Comparison of ENCODE assay signal across 16 cellular contexts in the genomic region with DNA sequence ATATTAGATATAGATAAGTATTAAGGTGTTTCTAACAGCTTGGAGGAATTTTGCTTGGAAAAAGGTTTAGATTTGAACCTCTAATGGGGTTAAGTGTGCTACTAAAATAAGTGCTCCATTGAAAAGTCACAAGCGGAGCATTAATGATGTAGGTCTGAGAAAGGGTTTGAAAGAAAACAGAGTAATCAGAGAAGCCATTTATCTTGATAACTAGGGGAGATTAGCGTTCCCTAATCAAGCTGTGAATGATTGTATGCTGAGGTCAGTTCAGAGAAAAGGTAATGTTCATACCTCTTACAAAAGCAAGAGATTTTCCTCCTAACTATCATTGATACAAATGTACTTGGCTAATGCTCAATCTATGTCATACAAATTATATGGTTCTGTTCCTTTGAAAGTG. TPM values are rescaled to one million over a fixed set of nuclear protein-coding genes. Genes with fewer than 3 reads are reported as not detected.
DNase-seq lines count a peak whose midpoint lies in the region; ATAC-seq and TF ChIP-seq lines count a peak whose summit lies in the region.
"Had no signal": no experiment of that assay in that cellular context is flagged by ENCODE, and none has a peak within 500 bp of the region (broad histone marks: within the 10 kb centered on the region; RNA-seq: fewer than 3 reads in every experiment).

No MANE protein-coding gene starts in this region.

- H3K4me1 ChIP-seq in BLaER1 treated with 17β-estradiol and CSF1 and Interleukin-3, amounts not matched to agents 10 nM and 100 nM: peaks cover 78 to 85% (median 80%) of the 10 kb centered on the region in 10 experiments
- peaks cover 50 to 60% of the 10 kb centered on the region in 2 donors for H3K4me1 ChIP-seq in naive thymus-derived CD4-positive, alpha-beta T cell (ENCODE audit: control insufficient read depth in 2 of 2, insufficient read depth in 2 of 2, low read length in 2 of 2)

- H3K9ac ChIP-seq in BLaER1 treated with 17β-estradiol and CSF1 and Interleukin-3, amounts not matched to agents 10 nM and 100 nM: peak overlapping the region; percentile 81 to 91 (median 86)

- no peaks in the 10 kb centered on the region for H3K9me3 ChIP-seq in BLaER1 treated with 17β-estradiol and CSF1 and Interleukin-3, amounts not matched to agents 10 nM and 100 nM (replicated peaks in 1 of 11)
- no peaks in the 10 kb centered on the region for H3K9me3 ChIP-seq in naive thymus-derived CD4-positive, alpha-beta T cell (ENCODE audit: control insufficient read depth in 2 of 3, low read length in 3 of 3)
- H3K9me3 ChIP-seq: MG63 had no signal

- H3K4me3 Mint-ChIP-seq in activated T-helper 2 cell treated with anti-CD3 and anti-CD28 coated beads, Interferon-gamma antibody, Interleukin-2, Interleukin-4, amounts not matched to agents 10 μg/mL and 5 μg/mL and 100 μg/mL, durations not matched to agents 14 hours and 24 hours and 36 hours (ENCODE audit: low read depth): no peak overlapping the region
- no peak overlapping the region for H3K4me3 Mint-ChIP-seq in naive thymus-derived CD4-positive, alpha-beta T cell
- H3K4me3 Mint-ChIP-seq: stimulated activated memory B cell treated with anti-CD40 and anti-IgM and Interleukin-4, amounts not matched to agents 10 μg/mL and 1 μg/mL and 100 μg/mL, for 72 hours had no signal

- H3K27me3 ChIP-seq in BLaER1 treated with 17β-estradiol and CSF1 and Interleukin-3, amounts not matched to agents 10 nM and 100 nM: no peaks in the 10 kb centered on the region
- H3K27me3 ChIP-seq in HL-60 (ENCODE audit: insufficient read depth, poor library complexity, severe bottlenecking): no peaks in the 10 kb centered on the region
- H3K27me3 ChIP-seq in naive thymus-derived CD4-positive, alpha-beta T cell (ENCODE audit: control insufficient read depth in 2 of 2, insufficient read depth in 2 of 2, low read length in 2 of 2): no peaks in the 10 kb centered on the region
- H3K27me3 ChIP-seq: hepatocyte, MG63 had no signal

- CTCF ChIA-PET in naive thymus-derived CD4-positive, alpha-beta T cell (lab: Charles Lee): no interaction called here

- peaks cover 34% of the 10 kb centered on the region for H3K4me1 Mint-ChIP-seq in activated T-helper 2 cell treated with anti-CD3 and anti-CD28 coated beads, Interferon-gamma antibody, Interleukin-2, Interleukin-4, amounts not matched to agents 10 μg/mL and 5 μg/mL and 100 μg/mL, durations not matched to agents 14 hours and 24 hours and 36 hours (ENCODE audit: low read depth)
- H3K4me1 Mint-ChIP-seq in naive thymus-derived CD4-positive, alpha-beta T cell: peaks cover 29 to 44% (median 41%) of the 10 kb centered on the region in 7 donors

- H3K27ac Mint-ChIP-seq in activated T-helper 2 cell treated with anti-CD3 and anti-CD28 coated beads, Interferon-gamma antibody, Interleukin-2, Interleukin-4, amounts not matched to agents 10 μg/mL and 5 μg/mL and 100 μg/mL, durations not matched to agents 14 hours and 24 hours and 36 hours: peak overlapping the region; percentile 64
- H3K27ac Mint-ChIP-seq in naive thymus-derived CD4-positive, alpha-beta T cell: peak overlapping the region in 1 of 9 donors; percentile 62
- H3K27ac Mint-ChIP-seq: progenitor cell of endocrine pancreas; stimulated activated memory B cell treated with anti-CD40 and anti-IgM and Interleukin-4, amounts not matched to agents 10 μg/mL and 1 μg/mL and 100 μg/mL, for 72 hours had no signal

- intact Hi-C loops in activated T-helper 2 cell treated with anti-CD3 and anti-CD28 coated beads, Interferon-gamma antibody, Interleukin-2, Interleukin-4, amounts not matched to agents 10 μg/mL and 5 μg/mL and 100 μg/mL, durations not matched to agents 14 hours and 24 hours and 36 hours (cut with micrococcal nuclease): loop anchor here (2.0 to 10.0 kb wide), 2 partner anchors 269 to 481 kb away; partner anchors contain the start of genes APLF, FBXO48 and PPP3R1
- intact Hi-C loops in naive thymus-derived CD4-positive, alpha-beta T cell (cut with micrococcal nuclease): loop anchor here (5.0 to 10.0 kb wide), 5 partner anchors 171 to 581 kb away; partner anchors contain the start of genes PPP3R1 (in 2 of the 2), APLF (in 1 of the 2), FBXO48 (in 1 of the 2) and PNO1 (in 1 of the 2)

- no peak for ATAC-seq in naive thymus-derived CD4-positive, alpha-beta T cell
- ATAC-seq in GM21515 (IDR thresholded peaks at IDR 0.05; ENCODE audit: unreplicated experiment) (no peak), HG03469 (IDR thresholded peaks at IDR 0.05; ENCODE audit: unreplicated experiment) (no peak), GM18498 (IDR thresholded peaks at IDR 0.05; ENCODE audit: unreplicated experiment) (no peak)
- ATAC-seq: stimulated activated memory B cell treated with anti-CD40 and anti-IgM and Interleukin-4, amounts not matched to agents 10 μg/mL and 1 μg/mL and 100 μg/mL, for 72 hours had no signal

- H3K36me3 Mint-ChIP-seq in activated T-helper 2 cell treated with anti-CD3 and anti-CD28 coated beads, Interferon-gamma antibody, Interleukin-2, Interleukin-4, amounts not matched to agents 10 μg/mL and 5 μg/mL and 100 μg/mL, durations not matched to agents 14 hours and 24 hours and 36 hours (ENCODE audit: low read depth): peaks cover 24% of the 10 kb centered on the region
- peaks cover 3 to 36% (median 6%) of the 10 kb centered on the region in 5 donors for H3K36me3 Mint-ChIP-seq in naive thymus-derived CD4-positive, alpha-beta T cell

- H3K4me3 ChIP-seq in BLaER1 treated with 17β-estradiol and CSF1 and Interleukin-3, amounts not matched to agents 10 nM and 100 nM: peak overlapping the region; percentile 67 to 81 (median 74)
- H3K4me3 ChIP-seq in HL-60 (replicated peaks; ENCODE audit: insufficient read depth, low read length): peak overlapping the region; percentile 55
- H3K4me3 ChIP-seq in naive thymus-derived CD4-positive, alpha-beta T cell (ENCODE audit: low read length): peak overlapping the region; percentile 77
- H3K4me3 ChIP-seq: hepatocyte, MG63 had no signal

- H3K9me3 Mint-ChIP-seq in activated T-helper 2 cell treated with anti-CD3 and anti-CD28 coated beads, Interferon-gamma antibody, Interleukin-2, Interleukin-4, amounts not matched to agents 10 μg/mL and 5 μg/mL and 100 μg/mL, durations not matched to agents 14 hours and 24 hours and 36 hours: no peaks in the 10 kb centered on the region
- no peaks in the 10 kb centered on the region for H3K9me3 Mint-ChIP-seq in naive thymus-derived CD4-positive, alpha-beta T cell
- H3K9me3 Mint-ChIP-seq: stimulated activated memory B cell treated with anti-CD40 and anti-IgM and Interleukin-4, amounts not matched to agents 10 μg/mL and 1 μg/mL and 100 μg/mL, for 72 hours had no signal

- peaks cover 0 to 41% (median 26%) of the 10 kb centered on the region in 11 experiments; a peak in 18 of 22 replicates for H3K36me3 ChIP-seq in BLaER1 treated with 17β-estradiol and CSF1 and Interleukin-3, amounts not matched to agents 10 nM and 100 nM
- H3K36me3 ChIP-seq in naive thymus-derived CD4-positive, alpha-beta T cell (ENCODE audit: control insufficient read depth in 2 of 3, insufficient read depth in 3 of 3, low read length in 3 of 3): no peaks in the 10 kb centered on the region
- H3K36me3 ChIP-seq: MG63 had no signal

- no peaks in the 10 kb centered on the region for H3K27me3 Mint-ChIP-seq in activated T-helper 2 cell treated with anti-CD3 and anti-CD28 coated beads, Interferon-gamma antibody, Interleukin-2, Interleukin-4, amounts not matched to agents 10 μg/mL and 5 μg/mL and 100 μg/mL, durations not matched to agents 14 hours and 24 hours and 36 hours (ENCODE audit: low read depth)
- H3K27me3 Mint-ChIP-seq in naive thymus-derived CD4-positive, alpha-beta T cell: no peaks in the 10 kb centered on the region
- H3K27me3 Mint-ChIP-seq: stimulated activated memory B cell treated with anti-CD40 and anti-IgM and Interleukin-4, amounts not matched to agents 10 μg/mL and 1 μg/mL and 100 μg/mL, for 72 hours had no signal

- POLR2A ChIA-PET in naive thymus-derived CD4-positive, alpha-beta T cell (lab: Charles Lee): interaction anchor here (0.9 to 1.2 kb wide), 6 partner anchors 11 to 31 kb away, joined by 3 to 4 read pairs (median 4); no protein-coding TSS in a partner anchor

- DNase-seq in HL-60 (ENCODE audit: low read depth in 1 of 2, low spot score in 1 of 2): no peak
- DNase-seq in activated T-helper 2 cell treated with anti-CD3 and anti-CD28 coated beads, Interferon-gamma antibody, Interleukin-2, Interleukin-4, amounts not matched to agents 10 μg/mL and 5 μg/mL and 100 μg/mL, durations not matched to agents 14 hours and 24 hours and 36 hours (ENCODE audit: low spot score): no peak
- DNase-seq in naive thymus-derived CD4-positive, alpha-beta T cell: no peak
- DNase-seq in activated T-cell treated with anti-CD3 and anti-CD28 coated beads, Interleukin-2, amount 50 U/mL, for 48 hours: no peak
- DNase-seq: DMS 273 treated with DMSO at 0.1 percent for 48 hours; MG63; NCI-H2029 treated with DMSO at 0.1 percent for 48 hours; stimulated activated CD4-positive, alpha-beta T cell treated with anti-CD3 and anti-CD28 coated beads, Interleukin-12 subunit alpha, Interleukin-12 subunit beta, amount 100 ng/mL, for 4 hours had no signal

- H3K27ac ChIP-seq in BLaER1 treated with 17β-estradiol and CSF1 and Interleukin-3, amounts not matched to agents 10 nM and 100 nM: peak overlapping the region; percentile 83 to 97 (median 93)
- H3K27ac ChIP-seq in HL-60 (replicated peaks): peak overlapping the region; percentile 82
- H3K27ac ChIP-seq in naive thymus-derived CD4-positive, alpha-beta T cell (ENCODE audit: low read depth, low read length): peak overlapping the region; percentile 78
- H3K27ac ChIP-seq: hepatocyte had no signal

- H3K4me2 ChIP-seq in BLaER1 treated with 17β-estradiol and CSF1 and Interleukin-3, amounts not matched to agents 10 nM and 100 nM: peak overlapping the region; percentile 92 to 98 (median 95)
- H3K4me2 ChIP-seq: hepatocyte had no signal

- no peak for TF ChIP-seq CTCF in HL-60 (IDR thresholded peaks at IDR 0.05; ENCODE audit: insufficient read depth, low read length)

- peaks cover 0 to 23% (median 5%) of the 10 kb centered on the region in 11 experiments; a peak in 7 of 22 replicates for H4K20me1 ChIP-seq in BLaER1 treated with 17β-estradiol and CSF1 and Interleukin-3, amounts not matched to agents 10 nM and 100 nM

RNA-seq across cellular contexts. Expression of gene ARHGAP25, which starts 1.5 kb away (rescaled TPM):
- 39.9 and 41.3 TPM in 2 replicates for total RNA-seq in activated T-helper 2 cell treated with anti-CD3 and anti-CD28 coated beads, Interferon-gamma antibody, Interleukin-2, Interleukin-4, amounts not matched to agents 10 μg/mL and 5 μg/mL and 100 μg/mL, durations not matched to agents 14 hours and 24 hours and 36 hours
- total RNA-seq in naive thymus-derived CD4-positive, alpha-beta T cell: 100 to 1,000 TPM in 4 of 5 experiments, 10 to 100 TPM in 1; 68.2 to 139 (median 116) TPM
- polyA plus RNA-seq in naive thymus-derived CD4-positive, alpha-beta T cell: 100 to 1,000 TPM in 1 of 2 donors, 10 to 100 TPM in 1; 63.3 to 134 TPM
- total RNA-seq: myocyte had no signal
